In the genomic region with DNA sequence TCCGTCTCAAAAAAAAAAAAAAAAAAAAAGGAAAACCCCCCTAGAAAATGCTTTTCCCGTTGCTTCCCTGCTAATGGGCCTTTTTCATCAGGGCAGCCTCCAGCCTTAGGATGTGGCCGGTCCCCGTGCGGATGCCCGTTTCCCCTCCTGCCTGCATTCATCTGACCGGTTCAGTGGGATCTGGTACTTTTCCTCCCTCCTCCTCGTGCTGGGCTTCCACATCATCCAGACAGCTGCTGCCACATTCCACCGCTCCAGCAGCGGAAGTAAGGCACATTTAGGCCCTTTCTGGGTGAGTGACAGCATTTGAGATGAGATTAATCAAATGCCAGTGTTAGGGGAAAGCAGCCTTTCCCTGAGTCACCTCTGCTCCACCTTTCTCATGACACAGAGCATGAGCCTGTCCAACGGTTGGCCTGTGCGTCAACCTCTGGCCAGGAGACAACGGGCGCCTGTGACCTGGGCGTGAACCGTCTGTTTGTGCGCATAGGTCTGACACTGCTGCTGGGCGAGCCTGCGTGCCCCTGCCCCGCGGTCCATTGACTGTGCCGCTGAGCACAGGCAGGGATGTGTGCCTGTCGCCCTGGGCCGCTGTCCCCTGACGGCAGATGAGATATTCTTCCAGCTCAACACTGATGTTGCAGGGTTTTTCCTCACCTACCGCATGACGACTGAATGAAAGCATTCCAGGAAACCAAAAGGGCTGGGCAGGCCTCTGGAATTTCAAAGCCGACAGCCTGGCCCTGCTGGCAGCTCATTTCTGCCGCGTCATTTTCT, we compare ENCODE assay signal across 8 cellular contexts.
DNase-seq lines count a peak whose midpoint lies in the region; ATAC-seq lines count a peak whose summit lies in the region.

No MANE protein-coding gene starts in this region.

- H3K9me3 ChIP-seq in iPS-18a (ENCODE audit: control insufficient read depth, low read depth, low read length) = no peaks in the 10 kb centered on the region
- H3K9me3 ChIP-seq in skeletal muscle tissue (ENCODE audit: control insufficient read depth in 3 of 3, low read length in 3 of 3) = no peaks in the 10 kb centered on the region

- ATAC-seq in GM18861 (IDR thresholded peaks at IDR 0.05; ENCODE audit: unreplicated experiment) (no peak), HG02970 (IDR thresholded peaks at IDR 0.05; ENCODE audit: low FRiP score, unreplicated experiment) (no peak)

- H3K27me3 ChIP-seq in iPS-18a (ENCODE audit: control insufficient read depth, insufficient read depth, low read length) (no peaks in the 10 kb centered on the region), skeletal muscle tissue (ENCODE audit: control insufficient read depth in 3 of 3, insufficient read depth in 3 of 3, low read length in 3 of 3) (no peaks in the 10 kb centered on the region)

- DNase-seq in DMS114 treated with DMSO at 0.1 percent for 48 hours (lab: John Stamatoyannopoulos, UW; ENCODE audit: unreplicated experiment) (peak; percentile 88), NCI-H82 treated with DMSO at 0.1 percent for 48 hours (lab: John Stamatoyannopoulos, UW; ENCODE audit: unreplicated experiment) (peak; percentile 74), astrocyte of the hippocampus (ENCODE audit: low read depth, low spot score) (peak; percentile 98), T-helper 9 cell (no peak)

- H3K4me3 ChIP-seq in iPS-18a (ENCODE audit: low read length) (peak overlapping the region; percentile 18), skeletal muscle tissue (ENCODE audit: low read length in 3 of 3) (peak overlapping the region; percentile 5 to 68 (median 58))

- H3K4me1 ChIP-seq in iPS-18a (ENCODE audit: control insufficient read depth, low read depth, low read length) = peaks cover 27% of the 10 kb centered on the region
- peaks cover 20 to 22% (median 20%) of the 10 kb centered on the region in 3 donors for H3K4me1 ChIP-seq in skeletal muscle tissue (ENCODE audit: control insufficient read depth in 3 of 3, insufficient read depth in 3 of 3, low read length in 3 of 3)

- H3K27ac ChIP-seq in iPS-18a (ENCODE audit: low read length) (peak overlapping the region; percentile 71), skeletal muscle tissue (ENCODE audit: low read depth, low read length) (peak overlapping the region; percentile 79)

- no peaks in the 10 kb centered on the region for H3K36me3 ChIP-seq in iPS-18a (ENCODE audit: control insufficient read depth, low read depth, low read length)
- H3K36me3 ChIP-seq in skeletal muscle tissue (ENCODE audit: control insufficient read depth in 3 of 3, insufficient read depth in 3 of 3, low read length in 3 of 3) = no peaks in the 10 kb centered on the region

- H3K9ac ChIP-seq in iPS-18a (ENCODE audit: low read length) = peak overlapping the region; percentile 21
- H3K9ac ChIP-seq in skeletal muscle tissue (ENCODE audit: low read depth in 1 of 3, low read length in 3 of 3) = peak overlapping the region; percentile 36 to 66 (median 54)
